ENCODE assay signal across 25 cellular contexts in genomic region chr19:40989453-40989852, GRCh38. TPM values are rescaled to one million over a fixed set of nuclear protein-coding genes. Genes with fewer than 3 reads are reported as not detected.
"Had no signal": no experiment of that assay in that cellular context is flagged by ENCODE, and none has a peak within 500 bp of the region (broad histone marks: within the 10 kb centered on the region; RNA-seq: fewer than 3 reads in every experiment).

No MANE protein-coding gene starts in this region.

- ATAC-seq: Panc1, PC-3 had no signal

- H3K9ac ChIP-seq: KMS-11, SK-N-SH had no signal

- H3K9me3 ChIP-seq: SK-N-SH had no signal

- DNase-seq: IMR-90; Kasumi-1; MM.1S; NCI-H1092 treated with DMSO at 0.1 percent for 48 hours; NCI-H1436; NCI-H187; NCI-H2029; NCI-H2081 treated with DMSO at 0.1 percent for 48 hours; NCI-H2171; NCI-H226; NCI-H446; NCI-H510A; NCI-H524 treated with DMSO at 0.1 percent for 48 hours; NCI-H69; NCI-H774; NK-92 treated with Interleukin-12 subunit alpha and Interleukin-12 subunit beta, amount 100 ng/mL, for 24 hours; PC-3; SHP77; SK-N-SH had no signal

- H3K27ac ChIP-seq: HL-60, KMS-11, RWPE1 had no signal

- H3K4me2 ChIP-seq: KMS-11, SK-N-SH had no signal

RNA-seq across cellular contexts. Expression of gene CYP2B6, which starts 1.6 kb away (rescaled TPM):
- total RNA-seq: IMR-90, M059J, OCI-LY7, PC-3 had no signal
- polyA plus RNA-seq: IMR-90, SK-N-SH had no signal
